ENCODE assay signal across 23 cellular contexts in the genomic region with DNA sequence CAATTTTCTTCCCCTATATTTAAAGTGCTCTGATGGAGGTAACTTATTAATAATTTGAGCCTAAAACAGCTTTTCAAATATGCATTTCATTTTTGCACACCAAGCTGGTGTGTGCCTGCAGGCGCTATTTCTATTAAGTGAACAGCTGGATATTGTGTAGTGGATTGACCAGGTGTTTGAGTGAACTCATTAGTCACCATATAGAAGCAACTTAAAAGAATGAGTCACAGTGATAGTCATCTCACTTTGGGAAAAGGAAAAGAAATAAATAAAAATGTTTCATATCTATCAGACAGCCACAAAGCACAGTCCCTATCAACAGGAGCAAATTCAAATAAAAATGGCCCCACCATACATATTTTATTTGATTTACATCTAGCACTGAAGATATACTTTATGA.
A peak's percentile ranks its signal among the peaks of the same experiment; 100 is the strongest.
DNase-seq lines count a peak whose midpoint lies in the region; ATAC-seq and TF ChIP-seq lines count a peak whose summit lies in the region.
"Had no signal": no experiment of that assay in that cellular context is flagged by ENCODE, and none has a peak within 500 bp of the region (broad histone marks: within the 10 kb centered on the region; RNA-seq: fewer than 3 reads in every experiment).

No MANE protein-coding gene starts in this region.

- H3K27ac ChIP-seq in SK-N-SH (ENCODE audit: low read depth in 2 of 2, low read length in 1 of 2): no peak overlapping the region
- H3K27ac ChIP-seq in epithelial cell of prostate: no peak overlapping the region
- no peak overlapping the region for H3K27ac ChIP-seq in upper lobe of left lung
- H3K27ac ChIP-seq: right atrium auricular region, SJCRH30, tibial artery had no signal

- no peaks in the 10 kb centered on the region for H3F3A ChIP-seq in SK-N-SH (replicated peaks; ENCODE audit: insufficient read depth)

- no peak for ATAC-seq in SK-N-SH treated with all-trans-retinoic acid at 6 μM for 48 hours
- ATAC-seq in WTC11: no peak
- no peak for ATAC-seq in upper lobe of left lung (ENCODE audit: low FRiP score in 2 of 2)
- ATAC-seq: left lobe of liver; naive thymus-derived CD8-positive, alpha-beta T cell; T-helper 17 cell had no signal

- H3K36me3 Mint-ChIP-seq in WTC11: peaks cover 2% of the 10 kb centered on the region; the same call in 1 of the 2 replicates
- H3K36me3 Mint-ChIP-seq: activated naive CD4-positive, alpha-beta T cell treated with anti-CD3 and anti-CD28 coated beads, Interleukin-2, amount 50 U/mL, for 24 hours; IgD-negative memory B cell had no signal

- H3K27me3 ChIP-seq in SK-N-SH (ENCODE audit: insufficient read depth): no peaks in the 10 kb centered on the region
- H3K27me3 ChIP-seq in upper lobe of left lung: no peaks in the 10 kb centered on the region
- H3K27me3 ChIP-seq: right atrium auricular region, SJCRH30, tibial artery had no signal

- H3K36me3 ChIP-seq in SK-N-SH (replicated peaks in 1 of 2; ENCODE audit: control insufficient read depth in 1 of 2, insufficient read depth in 2 of 2, low read length in 1 of 2) (no peaks in the 10 kb centered on the region), upper lobe of left lung (no peaks in the 10 kb centered on the region)
- H3K36me3 ChIP-seq: right atrium auricular region, SJCRH30, tibial artery had no signal

- no peak overlapping the region for H3K27ac Mint-ChIP-seq in WTC11
- H3K27ac Mint-ChIP-seq: activated naive CD4-positive, alpha-beta T cell treated with anti-CD3 and anti-CD28 coated beads, Interleukin-2, amount 50 U/mL, for 24 hours; B cell; IgD-negative memory B cell; naive thymus-derived CD8-positive, alpha-beta T cell; stimulated activated naive CD8-positive, alpha-beta T cell treated with anti-CD3 and anti-CD28 coated beads, Interleukin-15, Interleukin-2, amounts not matched to agents 100 ng/mL and 50 ng/mL, for 24 hours; T-helper 17 cell had no signal

- no peak overlapping the region for H2AFZ ChIP-seq in SK-N-SH (ENCODE audit: low read depth)

- DNase-seq in SK-N-SH: no peak
- DNase-seq in RKO (ENCODE audit: low spot score): peak; percentile 81
- DNase-seq in epithelial cell of prostate (ENCODE audit: low read depth, low spot score): peak; percentile 60
- DNase-seq in WTC11 (ENCODE audit: low spot score): no peak
- DNase-seq in upper lobe of left lung: no peak
- no peak for DNase-seq in activated T-cell treated with anti-CD3 and anti-CD28 coated beads, Interleukin-2, amount 50 U/mL, for 1 hour
- DNase-seq in GM03348 (ENCODE audit: low spot score): no peak
- DNase-seq: activated CD4-positive, alpha-beta T cell treated with anti-CD3 and anti-CD28 coated beads for 4 hours; DND-41; naive thymus-derived CD8-positive, alpha-beta T cell; NCI-H1694; stimulated activated CD4-positive, alpha-beta T cell treated with anti-CD3 and anti-CD28 coated beads, Interleukin-12 subunit alpha, Interleukin-12 subunit beta, amount 100 ng/mL, for 4 hours; stimulated activated CD4-positive, alpha-beta T cell treated with anti-CD3 and anti-CD28 coated beads, Interleukin-4, amount 100 ng/mL, for 4 hours; T-helper 17 cell; tibial artery had no signal

- CTCF ChIA-PET in SK-N-SH (lab: Yijun Ruan, JAX): no interaction called here
- CTCF ChIA-PET in WTC11 (lab: Charles Lee): no interaction called here

- no peak for TF ChIP-seq EP300 in SK-N-SH (IDR thresholded peaks at IDR 0.05; ENCODE audit: borderline replicate concordance in 1 of 2, low read depth in 1 of 2, low read length in 1 of 2)
- no peak for TF ChIP-seq EP300 in upper lobe of left lung (IDR thresholded peaks at IDR 0.05)

- H3K4me1 Mint-ChIP-seq in WTC11: no peaks in the 10 kb centered on the region
- H3K4me1 Mint-ChIP-seq: activated naive CD4-positive, alpha-beta T cell treated with anti-CD3 and anti-CD28 coated beads, Interleukin-2, amount 50 U/mL, for 24 hours; B cell; IgD-negative memory B cell; naive thymus-derived CD8-positive, alpha-beta T cell; T-helper 17 cell had no signal

- H3K4me1 ChIP-seq in SK-N-SH (ENCODE audit: control insufficient read depth in 1 of 2, insufficient read depth in 2 of 2, low read depth in 1 of 2, low read length in 1 of 2) (peaks cover 0 to 4% of the 10 kb centered on the region in 2 experiments; a peak in 2 of 4 replicates), upper lobe of left lung (no peaks in the 10 kb centered on the region)
- H3K4me1 ChIP-seq: right atrium auricular region, tibial artery had no signal

- peaks cover 12% of the 10 kb centered on the region for H3K9me3 Mint-ChIP-seq in WTC11

- 52% methylated on average over 1 of the region's 1 CpG for WGBS in SK-N-SH (ENCODE audit: low lambda C conversion rate)
- WGBS in upper lobe of left lung, 2 donors: 92% methylated on average over 1 of the region's 1 CpG

- H3K27me3 Mint-ChIP-seq in WTC11 (ENCODE audit: low read depth): no peaks in the 10 kb centered on the region; the same call in 1 of the 2 replicates
- H3K27me3 Mint-ChIP-seq: activated naive CD4-positive, alpha-beta T cell treated with anti-CD3 and anti-CD28 coated beads, Interleukin-2, amount 50 U/mL, for 24 hours; B cell; IgD-negative memory B cell; naive thymus-derived CD8-positive, alpha-beta T cell; stimulated activated naive CD8-positive, alpha-beta T cell treated with anti-CD3 and anti-CD28 coated beads, Interleukin-15, Interleukin-2, amounts not matched to agents 100 ng/mL and 50 ng/mL, for 24 hours; T-helper 17 cell had no signal

- TF ChIP-seq POLR2A in upper lobe of left lung (IDR thresholded peaks at IDR 0.05): no peak

- no peaks in the 10 kb centered on the region for H3K9me2 ChIP-seq in SK-N-SH

- H3K4me3 Mint-ChIP-seq in WTC11: no peak overlapping the region
- H3K4me3 Mint-ChIP-seq: activated naive CD4-positive, alpha-beta T cell treated with anti-CD3 and anti-CD28 coated beads, Interleukin-2, amount 50 U/mL, for 24 hours; B cell; naive thymus-derived CD8-positive, alpha-beta T cell; stimulated activated naive CD8-positive, alpha-beta T cell treated with anti-CD3 and anti-CD28 coated beads, Interleukin-15, Interleukin-2, amounts not matched to agents 100 ng/mL and 50 ng/mL, for 24 hours; T-helper 17 cell had no signal

- POLR2A ChIA-PET in SK-N-SH (lab: Yijun Ruan, JAX) (no interaction called here), WTC11 (lab: Charles Lee) (no interaction called here)

- H3K79me2 ChIP-seq in SK-N-SH (ENCODE audit: insufficient read depth): no peaks in the 10 kb centered on the region

- no peaks in the 10 kb centered on the region for H3K9me3 ChIP-seq in SK-N-SH
- peaks cover 0 to 2% (median 0%) of the 10 kb centered on the region in 4 donors for H3K9me3 ChIP-seq in upper lobe of left lung
- H3K9me3 ChIP-seq: right atrium auricular region, SJCRH30, tibial artery had no signal

- TF ChIP-seq CTCF in SK-N-SH (IDR thresholded peaks at IDR 0.05) (no peak), WTC11 (IDR thresholded peaks at IDR 0.05) (no peak), upper lobe of left lung (IDR thresholded peaks at IDR 0.05) (no peak)

- H3K4me3 ChIP-seq in SK-N-SH (ENCODE audit: low read depth in 2 of 2, low read length in 1 of 2) (no peak overlapping the region), upper lobe of left lung (no peak overlapping the region)
- H3K4me3 ChIP-seq: right atrium auricular region, SJCRH30, tibial artery had no signal

- no peaks in the 10 kb centered on the region for H4K20me1 ChIP-seq in SK-N-SH (ENCODE audit: insufficient read depth)

- no peak for TF ChIP-seq RAD21 in SK-N-SH (IDR thresholded peaks at IDR 0.05; ENCODE audit: low read length)

- H3K9ac ChIP-seq in SK-N-SH: no peak overlapping the region

- H3K4me2 ChIP-seq in SK-N-SH: no peak overlapping the region

TF ChIP-seq in SK-N-SH, 30 proteins besides CTCF, POLR2A, EP300 and RAD21 (continues in another document):
- TF ChIP-seq SMC3 (IDR thresholded peaks at IDR 0.05; ENCODE audit: low read depth, low read length): no peak
- TF ChIP-seq MEF2A (IDR thresholded peaks at IDR 0.05; ENCODE audit: borderline replicate concordance, low read depth): no peak
- TF ChIP-seq, protein P1, sequence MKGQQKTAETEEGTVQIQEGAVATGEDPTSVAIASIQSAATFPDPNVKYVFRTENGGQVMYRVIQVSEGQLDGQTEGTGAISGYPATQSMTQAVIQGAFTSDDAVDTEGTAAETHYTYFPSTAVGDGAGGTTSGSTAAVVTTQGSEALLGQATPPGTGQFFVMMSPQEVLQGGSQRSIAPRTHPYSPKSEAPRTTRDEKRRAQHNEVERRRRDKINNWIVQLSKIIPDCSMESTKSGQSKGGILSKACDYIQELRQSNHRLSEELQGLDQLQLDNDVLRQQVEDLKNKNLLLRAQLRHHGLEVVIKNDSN (IDR thresholded peaks at IDR 0.05; ENCODE audit: borderline replicate concordance, low read depth): no peak
- no peak for TF ChIP-seq POLR2AphosphoS5 (IDR thresholded peaks at IDR 0.05; ENCODE audit: low read depth, low read length)
- 0 out of 2 replicates have a peak, but pooled peaks have one; percentile 32 for TF ChIP-seq TCF12 (IDR thresholded peaks at IDR 0.05)

TF ChIP-seq in SK-N-SH treated with all-trans-retinoic acid at 6 μM for 48 hours, 23 proteins besides CTCF, POLR2A, EP300 and RAD21:
- TF ChIP-seq PPARA (CRISPR knock-in tag; IDR thresholded peaks at IDR 0.05; ENCODE audit: borderline replicate concordance) (no peak), ESRRG (CRISPR knock-in tag; IDR thresholded peaks at IDR 0.05) (no peak)

TF ChIP-seq in WTC11, 78 proteins besides CTCF, POLR2A, EP300 and RAD21 (continues in another document):
- no peak for TF ChIP-seq AFF4 (CRISPR knock-in tag; IDR thresholded peaks at IDR 0.05; ENCODE audit: borderline replicate concordance)

Comparison
In these comparisons a context has a peak if more than half of its experiments do, and no peak if none do; other contexts are left out.
1. DNase-seq: peak in RKO (single experiment) and epithelial cell of prostate (single experiment); none in SK-N-SH (single experiment), WTC11 (single experiment), upper lobe of left lung (0 of 2), activated T-cell treated with anti-CD3 and anti-CD28 coated beads, Interleukin-2, amount 50 U/mL, for 1 hour (single experiment) and GM03348 (single experiment).